Comparison of ENCODE assay signal across 8 cellular contexts in genomic region chr15:70098170-70098460, GRCh38. TPM values are rescaled to one million over a fixed set of nuclear protein-coding genes. Genes with fewer than 3 reads are reported as not detected.
A peak's percentile ranks its signal among the peaks of the same experiment; 100 is the strongest.
DNase-seq lines count a peak whose midpoint lies in the region; ATAC-seq, FAIRE-seq and TF ChIP-seq lines count a peak whose summit lies in the region.

No MANE protein-coding gene starts in this region.

- peak overlapping the region; percentile 36 to 63 for H3K4me3 ChIP-seq in kidney (ENCODE audit: low read length in 2 of 2)
- H3K4me3 ChIP-seq in testis = peak overlapping the region; percentile 89 to 90

- no peaks in the 10 kb centered on the region for H3K27me3 ChIP-seq in testis

- peak overlapping the region; percentile 95 for H3K4me3 Mint-ChIP-seq in activated naive CD4-positive, alpha-beta T cell treated with anti-CD3 and anti-CD28 coated beads, Interleukin-2, amount 10 ng/mL, durations not matched to agents 7 days and 5 days

- no peak for TF ChIP-seq POLR2A in testis (IDR thresholded peaks at IDR 0.05)

- peaks cover 25% of the 10 kb centered on the region for H3K36me3 Mint-ChIP-seq in activated naive CD4-positive, alpha-beta T cell treated with anti-CD3 and anti-CD28 coated beads, Interleukin-2, amount 10 ng/mL, durations not matched to agents 7 days and 5 days

- WGBS in testis, 2 donors = 0 to 2% methylated on average over 7 of the region's 7 CpGs

- no peaks in the 10 kb centered on the region for H3K9me3 Mint-ChIP-seq in activated naive CD4-positive, alpha-beta T cell treated with anti-CD3 and anti-CD28 coated beads, Interleukin-2, amount 10 ng/mL, durations not matched to agents 7 days and 5 days

- peak overlapping the region; percentile 49 to 81 for H3K9ac ChIP-seq in kidney (ENCODE audit: low read length in 2 of 2)

- H3K36me3 ChIP-seq in kidney (ENCODE audit: control insufficient read depth in 1 of 2, insufficient read depth in 2 of 2, low read length in 2 of 2) (no peaks in the 10 kb centered on the region), testis (ENCODE audit: low read depth, missing control alignments) (no peaks in the 10 kb centered on the region)

- intact Hi-C loops in kidney (cut with DNase I) (no loop called here), testis (cut with DNase I; ENCODE audit: low total_unique reads) (no loop called here)

- peaks cover 36% of the 10 kb centered on the region for H3K27me3 Mint-ChIP-seq in activated naive CD4-positive, alpha-beta T cell treated with anti-CD3 and anti-CD28 coated beads, Interleukin-2, amount 10 ng/mL, durations not matched to agents 7 days and 5 days

- no peaks in the 10 kb centered on the region for H3K9me3 ChIP-seq in kidney (ENCODE audit: control insufficient read depth in 1 of 2, low read length in 2 of 2)
- no peaks in the 10 kb centered on the region for H3K9me3 ChIP-seq in testis

- TF ChIP-seq CTCF in kidney (IDR thresholded peaks at IDR 0.05; ENCODE audit: borderline replicate concordance, extremely low read depth, insufficient read depth) = no peak
- TF ChIP-seq CTCF in testis (IDR thresholded peaks at IDR 0.05) = no peak

- DNase-seq in activated CD4-positive, alpha-beta T cell treated with anti-CD3 and anti-CD28 coated beads for 48 hours = peak; percentile 24
- no peak for DNase-seq in activated CD4-positive, alpha-beta T cell treated with anti-CD3 and anti-CD28 coated beads for 1 hour
- peak; percentile 32 for DNase-seq in activated naive CD4-positive, alpha-beta T cell treated with anti-CD3 and anti-CD28 coated beads, Interleukin-2, amount 10 ng/mL, durations not matched to agents 7 days and 5 days
- DNase-seq in kidney = no peak
- peak; percentile 77 for DNase-seq in testis
- no peak for DNase-seq in NAMALWA (ENCODE audit: low spot score)
- no peak for DNase-seq in NCI-H1417 treated with DMSO at 0.1 percent for 48 hours (lab: John Stamatoyannopoulos, UW)

- peak overlapping the region; percentile 98 for H3K27ac Mint-ChIP-seq in activated naive CD4-positive, alpha-beta T cell treated with anti-CD3 and anti-CD28 coated beads, Interleukin-2, amount 10 ng/mL, durations not matched to agents 7 days and 5 days

- peaks cover 16 to 22% of the 10 kb centered on the region in 2 donors for H3K4me1 ChIP-seq in kidney (ENCODE audit: control insufficient read depth in 1 of 2, insufficient read depth in 1 of 2, low read depth in 1 of 2, low read length in 2 of 2)
- H3K4me1 ChIP-seq in testis = peaks cover 60% of the 10 kb centered on the region

- CTCF ChIA-PET in activated naive CD4-positive, alpha-beta T cell treated with anti-CD3 and anti-CD28 coated beads, Interleukin-2, amount 10 ng/mL, durations not matched to agents 7 days and 5 days (lab: Charles Lee) = interaction anchor here (0.6 to 1.6 kb wide), 5 partner anchors 353 to 522 kb away, joined by 3 to 8 read pairs (median 4); no protein-coding TSS in a partner anchor

- no peak for FAIRE-seq in kidney (lab: Jason Lieb, UNC)

- ATAC-seq in HG02840 (IDR thresholded peaks at IDR 0.05; ENCODE audit: low FRiP score, unreplicated experiment) = no peak

- H3K4me1 Mint-ChIP-seq in activated naive CD4-positive, alpha-beta T cell treated with anti-CD3 and anti-CD28 coated beads, Interleukin-2, amount 10 ng/mL, durations not matched to agents 7 days and 5 days = peaks cover 66% of the 10 kb centered on the region

- H3K27ac ChIP-seq in kidney (ENCODE audit: low read depth in 2 of 2, low read length in 2 of 2) (peak overlapping the region; percentile 93 to 94), testis (peak overlapping the region; percentile 86 to 99)

RNA-seq across cellular contexts. Expression of gene TLE3, which starts 0.4 kb away (rescaled TPM):
- total RNA-seq in kidney (71.7 TPM), testis (100 to 1,000 TPM in 1 of 2 donors, 10 to 100 TPM in 1; 99.5 to 139 TPM)
- polyA plus RNA-seq in kidney (ENCODE audit: insufficient read depth, low read depth, low replicate concordance) (10.3 TPM), testis (ENCODE audit: insufficient read depth, low read depth, low replicate concordance) (60.5 TPM)

Comparison
In these comparisons a context has a peak if more than half of its experiments do, and no peak if none do; other contexts are left out.
1. DNase-seq: peak in activated CD4-positive, alpha-beta T cell treated with anti-CD3 and anti-CD28 coated beads for 48 hours (single experiment), activated naive CD4-positive, alpha-beta T cell treated with anti-CD3 and anti-CD28 coated beads, Interleukin-2, amount 10 ng/mL, durations not matched to agents 7 days and 5 days (single experiment) and testis (single experiment); none in activated CD4-positive, alpha-beta T cell treated with anti-CD3 and anti-CD28 coated beads for 1 hour (single experiment), kidney (single experiment), NAMALWA (single experiment) and NCI-H1417 treated with DMSO at 0.1 percent for 48 hours (single experiment).